In the genomic region with DNA sequence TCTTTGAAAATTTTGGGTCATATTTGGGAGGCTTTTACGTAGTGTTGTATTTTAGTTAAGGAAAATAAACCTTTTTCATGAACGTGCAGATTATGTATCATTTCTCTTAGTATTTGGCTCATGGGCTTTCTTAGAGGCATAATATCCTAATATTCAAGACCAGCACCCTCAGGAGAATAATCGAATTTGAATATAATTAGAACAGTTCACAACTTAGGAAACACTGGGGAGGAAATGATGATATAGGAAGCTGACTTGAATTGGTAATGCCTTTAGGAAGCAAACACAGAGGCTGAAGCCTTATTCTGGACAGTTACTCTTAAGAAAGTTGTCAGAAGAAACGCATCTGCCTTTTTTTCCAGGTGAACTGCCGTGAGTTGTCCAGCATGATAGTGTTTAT, we compare ENCODE assay signal across 26 cellular contexts.
"Had no signal": no experiment of that assay in that cellular context is flagged by ENCODE, and none has a peak within 500 bp of the region (broad histone marks: within the 10 kb centered on the region; RNA-seq: fewer than 3 reads in every experiment).

Gene GFRAL (plus strand): TSS at position 301 of the 400 bp plus-strand sequence. CDS start 86 bp downstream, at position 387.

- DNase-seq: activated effector memory CD4-positive, alpha-beta T cell treated with anti-CD3 and anti-CD28 coated beads, Interleukin-2, amount 50 U/mL, for 16 hours; activated effector memory CD4-positive, alpha-beta T cell treated with Interleukin-2 at 50 U/mL for 16 hours; activated gamma-delta T cell; activated gamma-delta T cell treated with Interleukin-2 at 50 U/mL for 16 hours; activated naive CD4-positive, alpha-beta T cell; activated naive CD4-positive, alpha-beta T cell treated with anti-CD3 and anti-CD28 coated beads for 36 hours; activated naive CD4-positive, alpha-beta T cell treated with anti-CD3 and anti-CD28 coated beads, Interleukin-2, amount 10 ng/mL, durations not matched to agents 7 days and 5 days; activated naive CD4-positive, alpha-beta T cell treated with anti-CD3 and anti-CD28 coated beads, Interleukin-2, amount 50 U/mL, for 16 hours; activated naive CD4-positive, alpha-beta T cell treated with Interleukin-2 at 50 U/mL for 16 hours; activated naive CD8-positive, alpha-beta T cell treated with anti-CD3 and anti-CD28 coated beads for 36 hours; activated naive CD8-positive, alpha-beta T cell treated with anti-CD3 and anti-CD28 coated beads, Interleukin-2, amount 10 ng/mL, durations not matched to agents 7 days and 5 days; activated naive CD8-positive, alpha-beta T cell treated with anti-CD3 and anti-CD28 coated beads, Interleukin-2, amount 50 U/mL, for 24 hours; activated T-cell treated with anti-CD3 and anti-CD28 coated beads, Interleukin-2, amount 50 U/mL, for 24 hours; activated T-cell treated with anti-CD3 and anti-CD28 coated beads, Interleukin-2, amount 50 U/mL, for 4 hours; activated T-cell treated with anti-CD3 and anti-CD28 coated beads, Interleukin-2, amount 50 U/mL, for 48 hours; activated T-cell treated with anti-CD3 and anti-CD28 coated beads, Interleukin-2, amount 50 U/mL, for 72 hours; adrenal gland; amniotic stem cell; amygdala; anterior cingulate cortex; aorta; body of pancreas; brain microvascular endothelial cell; caudate nucleus; central memory CD4-positive, alpha-beta T cell; cerebellar nuclear complex had no signal
